In the genomic region with DNA sequence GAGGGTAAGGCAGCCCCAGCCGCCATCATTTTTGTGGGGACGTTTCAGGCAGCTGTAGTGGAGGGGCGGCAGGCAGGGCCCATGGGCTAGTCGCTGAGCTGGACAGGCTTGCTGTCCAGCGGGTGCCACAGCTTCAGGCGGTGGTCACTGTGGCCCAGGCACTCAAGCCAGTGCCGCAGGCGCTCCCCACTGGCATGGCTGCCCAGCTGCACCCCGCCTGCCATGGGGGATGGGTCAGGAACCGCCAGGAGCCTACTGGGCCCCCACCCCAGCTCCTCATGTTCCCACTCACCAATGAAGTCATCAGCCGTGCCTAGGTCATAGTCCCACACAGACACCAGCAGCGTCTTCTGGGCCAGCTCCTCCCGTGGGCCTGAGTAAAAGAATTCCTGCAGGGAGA, we compare ENCODE assay signal across 1 cellular context.
TF ChIP-seq lines count a peak whose summit lies in the region.

No MANE protein-coding gene starts in this region.

TF ChIP-seq in GM12878, 131 proteins besides CTCF, POLR2A, EP300 and RAD21:
- TF ChIP-seq, protein P1, sequence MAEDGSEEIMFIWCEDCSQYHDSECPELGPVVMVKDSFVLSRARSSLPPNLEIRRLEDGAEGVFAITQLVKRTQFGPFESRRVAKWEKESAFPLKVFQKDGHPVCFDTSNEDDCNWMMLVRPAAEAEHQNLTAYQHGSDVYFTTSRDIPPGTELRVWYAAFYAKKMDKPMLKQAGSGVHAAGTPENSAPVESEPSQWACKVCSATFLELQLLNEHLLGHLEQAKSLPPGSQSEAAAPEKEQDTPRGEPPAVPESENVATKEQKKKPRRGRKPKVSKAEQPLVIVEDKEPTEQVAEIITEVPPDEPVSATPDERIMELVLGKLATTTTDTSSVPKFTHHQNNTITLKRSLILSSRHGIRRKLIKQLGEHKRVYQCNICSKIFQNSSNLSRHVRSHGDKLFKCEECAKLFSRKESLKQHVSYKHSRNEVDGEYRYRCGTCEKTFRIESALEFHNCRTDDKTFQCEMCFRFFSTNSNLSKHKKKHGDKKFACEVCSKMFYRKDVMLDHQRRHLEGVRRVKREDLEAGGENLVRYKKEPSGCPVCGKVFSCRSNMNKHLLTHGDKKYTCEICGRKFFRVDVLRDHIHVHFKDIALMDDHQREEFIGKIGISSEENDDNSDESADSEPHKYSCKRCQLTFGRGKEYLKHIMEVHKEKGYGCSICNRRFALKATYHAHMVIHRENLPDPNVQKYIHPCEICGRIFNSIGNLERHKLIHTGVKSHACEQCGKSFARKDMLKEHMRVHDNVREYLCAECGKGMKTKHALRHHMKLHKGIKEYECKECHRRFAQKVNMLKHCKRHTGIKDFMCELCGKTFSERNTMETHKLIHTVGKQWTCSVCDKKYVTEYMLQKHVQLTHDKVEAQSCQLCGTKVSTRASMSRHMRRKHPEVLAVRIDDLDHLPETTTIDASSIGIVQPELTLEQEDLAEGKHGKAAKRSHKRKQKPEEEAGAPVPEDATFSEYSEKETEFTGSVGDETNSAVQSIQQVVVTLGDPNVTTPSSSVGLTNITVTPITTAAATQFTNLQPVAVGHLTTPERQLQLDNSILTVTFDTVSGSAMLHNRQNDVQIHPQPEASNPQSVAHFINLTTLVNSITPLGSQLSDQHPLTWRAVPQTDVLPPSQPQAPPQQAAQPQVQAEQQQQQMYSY (CRISPR knock-in tag; IDR thresholded peaks at IDR 0.05) = no peak
- no peak for TF ChIP-seq SREBF1 (IDR thresholded peaks at IDR 0.05; ENCODE audit: low read length)
- TF ChIP-seq, protein P2, sequence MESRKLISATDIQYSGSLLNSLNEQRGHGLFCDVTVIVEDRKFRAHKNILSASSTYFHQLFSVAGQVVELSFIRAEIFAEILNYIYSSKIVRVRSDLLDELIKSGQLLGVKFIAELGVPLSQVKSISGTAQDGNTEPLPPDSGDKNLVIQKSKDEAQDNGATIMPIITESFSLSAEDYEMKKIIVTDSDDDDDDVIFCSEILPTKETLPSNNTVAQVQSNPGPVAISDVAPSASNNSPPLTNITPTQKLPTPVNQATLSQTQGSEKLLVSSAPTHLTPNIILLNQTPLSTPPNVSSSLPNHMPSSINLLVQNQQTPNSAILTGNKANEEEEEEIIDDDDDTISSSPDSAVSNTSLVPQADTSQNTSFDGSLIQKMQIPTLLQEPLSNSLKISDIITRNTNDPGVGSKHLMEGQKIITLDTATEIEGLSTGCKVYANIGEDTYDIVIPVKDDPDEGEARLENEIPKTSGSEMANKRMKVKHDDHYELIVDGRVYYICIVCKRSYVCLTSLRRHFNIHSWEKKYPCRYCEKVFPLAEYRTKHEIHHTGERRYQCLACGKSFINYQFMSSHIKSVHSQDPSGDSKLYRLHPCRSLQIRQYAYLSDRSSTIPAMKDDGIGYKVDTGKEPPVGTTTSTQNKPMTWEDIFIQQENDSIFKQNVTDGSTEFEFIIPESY (IDR thresholded peaks at IDR 0.05) = 0 out of 2 replicates have a peak, but pooled peaks have one; percentile 36
- TF ChIP-seq, protein P3, sequence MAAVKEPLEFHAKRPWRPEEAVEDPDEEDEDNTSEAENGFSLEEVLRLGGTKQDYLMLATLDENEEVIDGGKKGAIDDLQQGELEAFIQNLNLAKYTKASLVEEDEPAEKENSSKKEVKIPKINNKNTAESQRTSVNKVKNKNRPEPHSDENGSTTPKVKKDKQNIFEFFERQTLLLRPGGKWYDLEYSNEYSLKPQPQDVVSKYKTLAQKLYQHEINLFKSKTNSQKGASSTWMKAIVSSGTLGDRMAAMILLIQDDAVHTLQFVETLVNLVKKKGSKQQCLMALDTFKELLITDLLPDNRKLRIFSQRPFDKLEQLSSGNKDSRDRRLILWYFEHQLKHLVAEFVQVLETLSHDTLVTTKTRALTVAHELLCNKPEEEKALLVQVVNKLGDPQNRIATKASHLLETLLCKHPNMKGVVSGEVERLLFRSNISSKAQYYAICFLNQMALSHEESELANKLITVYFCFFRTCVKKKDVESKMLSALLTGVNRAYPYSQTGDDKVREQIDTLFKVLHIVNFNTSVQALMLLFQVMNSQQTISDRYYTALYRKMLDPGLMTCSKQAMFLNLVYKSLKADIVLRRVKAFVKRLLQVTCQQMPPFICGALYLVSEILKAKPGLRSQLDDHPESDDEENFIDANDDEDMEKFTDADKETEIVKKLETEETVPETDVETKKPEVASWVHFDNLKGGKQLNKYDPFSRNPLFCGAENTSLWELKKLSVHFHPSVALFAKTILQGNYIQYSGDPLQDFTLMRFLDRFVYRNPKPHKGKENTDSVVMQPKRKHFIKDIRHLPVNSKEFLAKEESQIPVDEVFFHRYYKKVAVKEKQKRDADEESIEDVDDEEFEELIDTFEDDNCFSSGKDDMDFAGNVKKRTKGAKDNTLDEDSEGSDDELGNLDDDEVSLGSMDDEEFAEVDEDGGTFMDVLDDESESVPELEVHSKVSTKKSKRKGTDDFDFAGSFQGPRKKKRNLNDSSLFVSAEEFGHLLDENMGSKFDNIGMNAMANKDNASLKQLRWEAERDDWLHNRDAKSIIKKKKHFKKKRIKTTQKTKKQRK (IDR thresholded peaks at IDR 0.05; ENCODE audit: low read depth, low read length) = no peak
- TF ChIP-seq TAF1 (IDR thresholded peaks at IDR 0.05; ENCODE audit: borderline replicate concordance, low read depth, low read length) = no peak
